1 cellular context compared by ENCODE assay signal in genomic region chr3:195384952-195385351, GRCh38.
TF ChIP-seq lines count a peak whose summit lies in the region.

No MANE protein-coding gene starts in this region.

TF ChIP-seq in HCT116, 20 proteins besides CTCF, POLR2A, EP300 and RAD21 (continued from another document):
- TF ChIP-seq, protein P1, sequence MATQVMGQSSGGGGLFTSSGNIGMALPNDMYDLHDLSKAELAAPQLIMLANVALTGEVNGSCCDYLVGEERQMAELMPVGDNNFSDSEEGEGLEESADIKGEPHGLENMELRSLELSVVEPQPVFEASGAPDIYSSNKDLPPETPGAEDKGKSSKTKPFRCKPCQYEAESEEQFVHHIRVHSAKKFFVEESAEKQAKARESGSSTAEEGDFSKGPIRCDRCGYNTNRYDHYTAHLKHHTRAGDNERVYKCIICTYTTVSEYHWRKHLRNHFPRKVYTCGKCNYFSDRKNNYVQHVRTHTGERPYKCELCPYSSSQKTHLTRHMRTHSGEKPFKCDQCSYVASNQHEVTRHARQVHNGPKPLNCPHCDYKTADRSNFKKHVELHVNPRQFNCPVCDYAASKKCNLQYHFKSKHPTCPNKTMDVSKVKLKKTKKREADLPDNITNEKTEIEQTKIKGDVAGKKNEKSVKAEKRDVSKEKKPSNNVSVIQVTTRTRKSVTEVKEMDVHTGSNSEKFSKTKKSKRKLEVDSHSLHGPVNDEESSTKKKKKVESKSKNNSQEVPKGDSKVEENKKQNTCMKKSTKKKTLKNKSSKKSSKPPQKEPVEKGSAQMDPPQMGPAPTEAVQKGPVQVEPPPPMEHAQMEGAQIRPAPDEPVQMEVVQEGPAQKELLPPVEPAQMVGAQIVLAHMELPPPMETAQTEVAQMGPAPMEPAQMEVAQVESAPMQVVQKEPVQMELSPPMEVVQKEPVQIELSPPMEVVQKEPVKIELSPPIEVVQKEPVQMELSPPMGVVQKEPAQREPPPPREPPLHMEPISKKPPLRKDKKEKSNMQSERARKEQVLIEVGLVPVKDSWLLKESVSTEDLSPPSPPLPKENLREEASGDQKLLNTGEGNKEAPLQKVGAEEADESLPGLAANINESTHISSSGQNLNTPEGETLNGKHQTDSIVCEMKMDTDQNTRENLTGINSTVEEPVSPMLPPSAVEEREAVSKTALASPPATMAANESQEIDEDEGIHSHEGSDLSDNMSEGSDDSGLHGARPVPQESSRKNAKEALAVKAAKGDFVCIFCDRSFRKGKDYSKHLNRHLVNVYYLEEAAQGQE (IDR thresholded peaks at IDR 0.05; ENCODE audit: low read depth), result no peak
- TF ChIP-seq EZH2phosphoT487 (IDR thresholded peaks at IDR 0.05; ENCODE audit: borderline replicate concordance), result no peak
- TF ChIP-seq CEBPB (IDR thresholded peaks at IDR 0.05; ENCODE audit: low read depth), result no peak
- TF ChIP-seq FOSL1 (IDR thresholded peaks at IDR 0.05; ENCODE audit: low read depth), result no peak
- TF ChIP-seq JUND (IDR thresholded peaks at IDR 0.05), result no peak
TF ChIP-seq in HCT116: peak in this region for 0.
